Comparison of ENCODE assay signal across 1 cellular context in genomic region chr16:57244767-57245471, GRCh38.
A peak's percentile ranks its signal among the peaks of the same experiment; 100 is the strongest.
TF ChIP-seq lines count a peak whose summit lies in the region.

TSS of gene ARL2BP (plus strand) at chr16:57245259. CDS start at chr16:57245368, 109 bp downstream.

TF ChIP-seq in HepG2, 621 proteins besides CTCF, POLR2A, EP300 and RAD21 (continued from another document and continues in another):
- TF ChIP-seq ZNF280D (CRISPR knock-in tag; IDR thresholded peaks at IDR 0.05) (no peak), ZEB1 (IDR thresholded peaks at IDR 0.05; ENCODE audit: insufficient replicate concordance, low read depth) (no peak), MEF2D (CRISPR knock-in tag; IDR thresholded peaks at IDR 0.05) (no peak), ESRRA (CRISPR knock-in tag; IDR thresholded peaks at IDR 0.05; ENCODE audit: low read depth) (peak; percentile 76), YEATS2 (CRISPR knock-in tag; IDR thresholded peaks at IDR 0.05; ENCODE audit: borderline replicate concordance) (peak; percentile 81), ZFAT (CRISPR knock-in tag; conservative IDR thresholded peaks at IDR 0.05) (no peak), SALL2 (CRISPR knock-in tag; IDR thresholded peaks at IDR 0.05) (peak; percentile 94), ZNF746 (CRISPR knock-in tag; IDR thresholded peaks at IDR 0.05) (no peak; the same call in 1 of the 2 replicates), ZNF776 (CRISPR knock-in tag; IDR thresholded peaks at IDR 0.05) (peak; percentile 84; the same call in 1 of the 2 replicates), NRL (CRISPR knock-in tag; IDR thresholded peaks at IDR 0.05; ENCODE audit: borderline replicate concordance) (peak; percentile 77), ZNF235 (CRISPR knock-in tag; IDR thresholded peaks at IDR 0.05; ENCODE audit: borderline replicate concordance) (peak; percentile 77; the same call in 1 of the 2 replicates), ZNF441 (CRISPR knock-in tag; IDR thresholded peaks at IDR 0.05; ENCODE audit: borderline replicate concordance) (peak; percentile 77; the same call in 1 of the 2 replicates), ZSCAN20 (CRISPR knock-in tag; IDR thresholded peaks at IDR 0.05; ENCODE audit: borderline replicate concordance) (peak; percentile 95), PREB (CRISPR knock-in tag; IDR thresholded peaks at IDR 0.05) (no peak), NFATC3 (CRISPR knock-in tag; IDR thresholded peaks at IDR 0.05) (no peak), RORA (CRISPR knock-in tag; IDR thresholded peaks at IDR 0.05) (no peak), MXI1 (IDR thresholded peaks at IDR 0.05; ENCODE audit: borderline replicate concordance, low read depth, low read length) (peak; percentile 98), RFX5 (IDR thresholded peaks at IDR 0.05; ENCODE audit: low read depth, low read length) (peak; percentile 66; the same call in 1 of the 2 replicates), ZNF326 (CRISPR knock-in tag; IDR thresholded peaks at IDR 0.05; ENCODE audit: borderline replicate concordance) (0 out of 2 replicates have a peak, but pooled peaks have one; percentile 5), NCOR1 (IDR thresholded peaks at IDR 0.05; ENCODE audit: borderline replicate concordance, low read length) (no peak), ZNF713 (CRISPR knock-in tag; IDR thresholded peaks at IDR 0.05) (0 out of 2 replicates have a peak, but pooled peaks have one; percentile 89), ZNF34 (CRISPR knock-in tag; IDR thresholded peaks at IDR 0.05; ENCODE audit: borderline replicate concordance) (no peak), NONO (IDR thresholded peaks at IDR 0.05) (no peak), NONO (CRISPR knock-in tag; conservative IDR thresholded peaks at IDR 0.05) (peak; percentile 94), ZBTB10 (CRISPR knock-in tag; IDR thresholded peaks at IDR 0.05; ENCODE audit: borderline replicate concordance) (peak; percentile 69), CHCHD3 (CRISPR knock-in tag; IDR thresholded peaks at IDR 0.05) (peak; percentile 92), POGZ (CRISPR knock-in tag; IDR thresholded peaks at IDR 0.05) (no peak), ZNF543 (CRISPR knock-in tag; IDR thresholded peaks at IDR 0.05) (peak; percentile 87), ZIK1 (CRISPR knock-in tag; IDR thresholded peaks at IDR 0.05; ENCODE audit: borderline replicate concordance, low read depth) (no peak), PTBP1 (IDR thresholded peaks at IDR 0.05; ENCODE audit: low read depth, low read length, poor library complexity, severe bottlenecking) (no peak), GMEB2 (CRISPR knock-in tag; IDR thresholded peaks at IDR 0.05; ENCODE audit: low read depth) (peak; percentile 38; the same call in 1 of the 2 replicates), ZNF414 (CRISPR knock-in tag; IDR thresholded peaks at IDR 0.05) (peak; percentile 48; the same call in 1 of the 2 replicates), CEBPG (CRISPR knock-in tag; IDR thresholded peaks at IDR 0.05) (peak; percentile 7; the same call in 1 of the 2 replicates), ZNF562 (CRISPR knock-in tag; IDR thresholded peaks at IDR 0.05; ENCODE audit: borderline replicate concordance) (no peak), ZBTB3 (CRISPR knock-in tag; IDR thresholded peaks at IDR 0.05; ENCODE audit: borderline replicate concordance, low read depth) (peak; percentile 63; the same call in 1 of the 2 replicates), PHF8 (CRISPR knock-in tag; IDR thresholded peaks at IDR 0.05) (peak; percentile 99), ZNF264 (CRISPR knock-in tag; IDR thresholded peaks at IDR 0.05) (peak; percentile 60)
- TF ChIP-seq, protein P1, sequence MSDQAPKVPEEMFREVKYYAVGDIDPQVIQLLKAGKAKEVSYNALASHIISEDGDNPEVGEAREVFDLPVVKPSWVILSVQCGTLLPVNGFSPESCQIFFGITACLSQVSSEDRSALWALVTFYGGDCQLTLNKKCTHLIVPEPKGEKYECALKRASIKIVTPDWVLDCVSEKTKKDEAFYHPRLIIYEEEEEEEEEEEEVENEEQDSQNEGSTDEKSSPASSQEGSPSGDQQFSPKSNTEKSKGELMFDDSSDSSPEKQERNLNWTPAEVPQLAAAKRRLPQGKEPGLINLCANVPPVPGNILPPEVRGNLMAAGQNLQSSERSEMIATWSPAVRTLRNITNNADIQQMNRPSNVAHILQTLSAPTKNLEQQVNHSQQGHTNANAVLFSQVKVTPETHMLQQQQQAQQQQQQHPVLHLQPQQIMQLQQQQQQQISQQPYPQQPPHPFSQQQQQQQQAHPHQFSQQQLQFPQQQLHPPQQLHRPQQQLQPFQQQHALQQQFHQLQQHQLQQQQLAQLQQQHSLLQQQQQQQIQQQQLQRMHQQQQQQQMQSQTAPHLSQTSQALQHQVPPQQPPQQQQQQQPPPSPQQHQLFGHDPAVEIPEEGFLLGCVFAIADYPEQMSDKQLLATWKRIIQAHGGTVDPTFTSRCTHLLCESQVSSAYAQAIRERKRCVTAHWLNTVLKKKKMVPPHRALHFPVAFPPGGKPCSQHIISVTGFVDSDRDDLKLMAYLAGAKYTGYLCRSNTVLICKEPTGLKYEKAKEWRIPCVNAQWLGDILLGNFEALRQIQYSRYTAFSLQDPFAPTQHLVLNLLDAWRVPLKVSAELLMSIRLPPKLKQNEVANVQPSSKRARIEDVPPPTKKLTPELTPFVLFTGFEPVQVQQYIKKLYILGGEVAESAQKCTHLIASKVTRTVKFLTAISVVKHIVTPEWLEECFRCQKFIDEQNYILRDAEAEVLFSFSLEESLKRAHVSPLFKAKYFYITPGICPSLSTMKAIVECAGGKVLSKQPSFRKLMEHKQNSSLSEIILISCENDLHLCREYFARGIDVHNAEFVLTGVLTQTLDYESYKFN (CRISPR knock-in tag; conservative IDR thresholded peaks at IDR 0.05): peak; percentile 77
- TF ChIP-seq, protein P2, sequence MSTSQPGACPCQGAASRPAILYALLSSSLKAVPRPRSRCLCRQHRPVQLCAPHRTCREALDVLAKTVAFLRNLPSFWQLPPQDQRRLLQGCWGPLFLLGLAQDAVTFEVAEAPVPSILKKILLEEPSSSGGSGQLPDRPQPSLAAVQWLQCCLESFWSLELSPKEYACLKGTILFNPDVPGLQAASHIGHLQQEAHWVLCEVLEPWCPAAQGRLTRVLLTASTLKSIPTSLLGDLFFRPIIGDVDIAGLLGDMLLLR (CRISPR knock-in tag; IDR thresholded peaks at IDR 0.05): peak; percentile 55
- TF ChIP-seq, protein P3, sequence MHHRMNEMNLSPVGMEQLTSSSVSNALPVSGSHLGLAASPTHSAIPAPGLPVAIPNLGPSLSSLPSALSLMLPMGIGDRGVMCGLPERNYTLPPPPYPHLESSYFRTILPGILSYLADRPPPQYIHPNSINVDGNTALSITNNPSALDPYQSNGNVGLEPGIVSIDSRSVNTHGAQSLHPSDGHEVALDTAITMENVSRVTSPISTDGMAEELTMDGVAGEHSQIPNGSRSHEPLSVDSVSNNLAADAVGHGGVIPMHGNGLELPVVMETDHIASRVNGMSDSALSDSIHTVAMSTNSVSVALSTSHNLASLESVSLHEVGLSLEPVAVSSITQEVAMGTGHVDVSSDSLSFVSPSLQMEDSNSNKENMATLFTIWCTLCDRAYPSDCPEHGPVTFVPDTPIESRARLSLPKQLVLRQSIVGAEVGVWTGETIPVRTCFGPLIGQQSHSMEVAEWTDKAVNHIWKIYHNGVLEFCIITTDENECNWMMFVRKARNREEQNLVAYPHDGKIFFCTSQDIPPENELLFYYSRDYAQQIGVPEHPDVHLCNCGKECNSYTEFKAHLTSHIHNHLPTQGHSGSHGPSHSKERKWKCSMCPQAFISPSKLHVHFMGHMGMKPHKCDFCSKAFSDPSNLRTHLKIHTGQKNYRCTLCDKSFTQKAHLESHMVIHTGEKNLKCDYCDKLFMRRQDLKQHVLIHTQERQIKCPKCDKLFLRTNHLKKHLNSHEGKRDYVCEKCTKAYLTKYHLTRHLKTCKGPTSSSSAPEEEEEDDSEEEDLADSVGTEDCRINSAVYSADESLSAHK (CRISPR knock-in tag; IDR thresholded peaks at IDR 0.05; ENCODE audit: borderline replicate concordance): no peak
- TF ChIP-seq, protein P4, sequence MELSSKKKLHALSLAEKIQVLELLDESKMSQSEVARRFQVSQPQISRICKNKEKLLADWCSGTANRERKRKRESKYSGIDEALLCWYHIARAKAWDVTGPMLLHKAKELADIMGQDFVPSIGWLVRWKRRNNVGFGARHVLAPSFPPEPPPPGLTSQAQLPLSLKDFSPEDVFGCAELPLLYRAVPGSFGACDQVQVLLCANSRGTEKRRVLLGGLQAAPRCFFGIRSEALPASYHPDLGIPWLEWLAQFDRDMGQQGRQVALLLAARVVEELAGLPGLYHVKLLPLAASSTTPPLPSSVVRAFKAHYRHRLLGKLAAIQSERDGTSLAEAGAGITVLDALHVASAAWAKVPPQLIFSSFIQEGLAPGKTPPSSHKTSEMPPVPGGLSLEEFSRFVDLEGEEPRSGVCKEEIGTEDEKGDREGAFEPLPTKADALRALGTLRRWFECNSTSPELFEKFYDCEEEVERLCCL (CRISPR knock-in tag; IDR thresholded peaks at IDR 0.05; ENCODE audit: borderline replicate concordance): no peak
- TF ChIP-seq, protein P5, sequence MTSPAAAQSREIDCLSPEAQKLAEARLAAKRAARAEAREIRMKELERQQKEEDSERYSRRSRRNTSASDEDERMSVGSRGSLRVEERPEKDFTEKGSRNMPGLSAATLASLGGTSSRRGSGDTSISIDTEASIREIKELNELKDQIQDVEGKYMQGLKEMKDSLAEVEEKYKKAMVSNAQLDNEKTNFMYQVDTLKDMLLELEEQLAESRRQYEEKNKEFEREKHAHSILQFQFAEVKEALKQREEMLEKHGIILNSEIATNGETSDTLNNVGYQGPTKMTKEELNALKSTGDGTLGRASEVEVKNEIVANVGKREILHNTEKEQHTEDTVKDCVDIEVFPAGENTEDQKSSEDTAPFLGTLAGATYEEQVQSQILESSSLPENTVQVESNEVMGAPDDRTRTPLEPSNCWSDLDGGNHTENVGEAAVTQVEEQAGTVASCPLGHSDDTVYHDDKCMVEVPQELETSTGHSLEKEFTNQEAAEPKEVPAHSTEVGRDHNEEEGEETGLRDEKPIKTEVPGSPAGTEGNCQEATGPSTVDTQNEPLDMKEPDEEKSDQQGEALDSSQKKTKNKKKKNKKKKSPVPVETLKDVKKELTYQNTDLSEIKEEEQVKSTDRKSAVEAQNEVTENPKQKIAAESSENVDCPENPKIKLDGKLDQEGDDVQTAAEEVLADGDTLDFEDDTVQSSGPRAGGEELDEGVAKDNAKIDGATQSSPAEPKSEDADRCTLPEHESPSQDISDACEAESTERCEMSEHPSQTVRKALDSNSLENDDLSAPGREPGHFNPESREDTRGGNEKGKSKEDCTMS (CRISPR knock-in tag; conservative IDR thresholded peaks at IDR 0.05): no peak
